Comparison of ENCODE assay signal across 8 cellular contexts in the genomic region with DNA sequence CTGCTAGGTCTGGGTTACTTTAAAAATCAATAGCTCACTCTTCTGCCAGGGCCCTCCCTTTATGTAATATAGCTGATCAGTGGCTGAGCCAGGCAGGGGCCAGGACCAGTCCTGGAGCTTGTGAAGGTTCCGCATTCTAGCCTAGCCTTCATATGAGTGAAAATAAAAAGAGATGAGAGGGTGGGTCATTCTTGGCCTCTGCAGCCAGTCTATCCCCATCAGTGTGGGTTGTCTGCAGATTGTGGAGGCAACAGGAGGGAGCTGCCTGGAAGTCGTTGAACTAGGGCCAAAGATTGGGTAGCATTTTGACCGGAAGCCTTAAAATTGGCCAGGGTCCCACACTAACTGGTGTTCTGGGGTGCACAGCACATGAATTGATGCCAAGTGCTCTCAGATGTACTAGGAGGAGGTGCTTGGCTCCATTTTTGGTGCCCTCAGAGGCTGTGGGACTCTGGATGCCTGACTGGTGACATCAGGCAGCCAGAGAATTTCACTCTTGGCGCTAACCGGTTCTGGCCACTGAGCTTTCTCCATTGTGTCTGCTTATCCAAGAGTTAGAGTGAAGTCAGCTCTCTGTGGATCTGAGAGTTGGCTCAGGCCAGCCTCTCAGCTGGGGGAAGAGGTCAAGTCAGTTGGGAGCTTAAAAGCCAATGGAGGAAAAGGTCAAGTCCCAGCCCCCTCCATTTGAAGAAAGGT.
DNase-seq lines count a peak whose midpoint lies in the region; ATAC-seq, FAIRE-seq and TF ChIP-seq lines count a peak whose summit lies in the region.
"Not testable (repeated sequence)": the region's sequence is repeated elsewhere in the genome, so short reads cannot be mapped to it uniquely, and the experiment has no call there.

No MANE protein-coding gene starts in this region.

- CTCF ChIA-PET in SK-N-SH (lab: Yijun Ruan, JAX) = not testable (repeated sequence)

- TF ChIP-seq POLR2A in thyroid gland (IDR thresholded peaks at IDR 0.05) = not testable (repeated sequence)

- POLR2A ChIA-PET in SK-N-SH (lab: Yijun Ruan, JAX) = not testable (repeated sequence)

- not testable (repeated sequence) for FAIRE-seq in pancreas (lab: Jason Lieb, UNC)

- H3K27ac ChIP-seq in ACC112 (ENCODE audit: low read depth, low read length) (peak overlapping the region; percentile 37; the same call in 1 of the 2 replicates), heart right ventricle (peak overlapping the region in 2 of 10 donors; percentile 29 to 51), thyroid gland (peak overlapping the region in 1 of 3 donors; percentile 63)
- not testable (repeated sequence) for H3K27ac ChIP-seq in SK-N-SH (ENCODE audit: low read depth in 2 of 2, low read length in 1 of 2); lung (ENCODE audit: low read depth in 1 of 2, low read length in 1 of 2); pancreas

- WGBS in SK-N-SH (ENCODE audit: low lambda C conversion rate) = no CpG with 5 or more reads among the region's 5 CpGs
- WGBS in heart right ventricle, 2 donors = 0% methylated on average over 1 to 2 of the region's 5 CpGs
- WGBS in lung, 2 donors = 41 to 71% methylated on average over 1 to 2 of the region's 5 CpGs
- WGBS in pancreas, 2 donors = 40 to 54% methylated on average over 1 to 2 of the region's 5 CpGs
- WGBS in thyroid gland, 2 donors = 10% methylated on average over 2 of the region's 5 CpGs; no CpG with 5 or more reads in 1 of the 2 donors

- H3K4me2 ChIP-seq in SK-N-SH = not testable (repeated sequence)

- not testable (repeated sequence) for H4K20me1 ChIP-seq in SK-N-SH (ENCODE audit: insufficient read depth)

- not testable (repeated sequence) for H3K4me3 ChIP-seq in ACC112 (ENCODE audit: low read depth, low read length); SK-N-SH (ENCODE audit: low read depth in 2 of 2, low read length in 1 of 2); heart right ventricle; lung; pancreas; thyroid gland (replicated peaks in 1 of 3)

- TF ChIP-seq CTCF in SK-N-SH (IDR thresholded peaks at IDR 0.05); heart right ventricle (IDR thresholded peaks at IDR 0.05); lung (IDR thresholded peaks at IDR 0.05; ENCODE audit: control extremely low read depth, extremely low read depth); pancreas (IDR thresholded peaks at IDR 0.05); thyroid gland (IDR thresholded peaks at IDR 0.05): not testable (repeated sequence)

- H3K9ac ChIP-seq in SK-N-SH = not testable (repeated sequence)

- DNase-seq in SK-N-SH, left colon: not testable (repeated sequence)
- peak in 1 of 2 donors; percentile 21 for DNase-seq in heart right ventricle
- DNase-seq in lung (ENCODE audit: low spot score) = peak; percentile 36
- peak in 2 of 6 donors; percentile 22 to 35 for DNase-seq in pancreas
- peak; percentile 67 to 78 for DNase-seq in thyroid gland

- peak; percentile 15 for ATAC-seq in esophagus mucosa
- ATAC-seq in heart right ventricle = peak; percentile 89 to 95 (median 92)
- ATAC-seq in left colon = peak; percentile 14
- ATAC-seq in lung (ENCODE audit: insufficient read depth, low FRiP score) = peak; percentile 75
- ATAC-seq in pancreas = peak; percentile 79 to 90 (median 86)

- not testable (repeated sequence) for TF ChIP-seq EP300 in SK-N-SH (IDR thresholded peaks at IDR 0.05; ENCODE audit: borderline replicate concordance in 1 of 2, low read depth in 1 of 2, low read length in 1 of 2)

- H3K4me1 ChIP-seq in ACC112 (ENCODE audit: control insufficient read depth, insufficient read depth, low read length, unreplicated experiment); SK-N-SH (ENCODE audit: control insufficient read depth in 1 of 2, insufficient read depth in 2 of 2, low read depth in 1 of 2, low read length in 1 of 2); heart right ventricle; lung (ENCODE audit: control insufficient read depth in 2 of 2, insufficient read depth in 2 of 2, low read length in 2 of 2); pancreas; thyroid gland: not testable (repeated sequence)

- H3K79me2 ChIP-seq in ACC112 (ENCODE audit: control insufficient read depth, insufficient read depth, low read length, unreplicated experiment); SK-N-SH (ENCODE audit: insufficient read depth): not testable (repeated sequence)

- H3K9me3 ChIP-seq in SK-N-SH; heart right ventricle; lung (ENCODE audit: control insufficient read depth in 2 of 2, insufficient read depth in 1 of 2, low read length in 1 of 2); pancreas; thyroid gland: not testable (repeated sequence)

- intact Hi-C loops in heart right ventricle (cut with DNase I); left colon (cut with DNase I, micrococcal nuclease); pancreas (cut with DNase I); thyroid gland (cut with DNase I): not testable (repeated sequence)

- not testable (repeated sequence) for H3K27me3 ChIP-seq in ACC112 (ENCODE audit: insufficient read depth, low read length); SK-N-SH (ENCODE audit: insufficient read depth); heart right ventricle; lung (ENCODE audit: control insufficient read depth, insufficient read depth); pancreas; thyroid gland

- not testable (repeated sequence) for H3K9me2 ChIP-seq in SK-N-SH

- not testable (repeated sequence) for H2AFZ ChIP-seq in ACC112 (ENCODE audit: low read length, unreplicated experiment); SK-N-SH (ENCODE audit: low read depth)

- H3K36me3 ChIP-seq in ACC112 (ENCODE audit: insufficient read depth, low read length); SK-N-SH (replicated peaks in 1 of 2; ENCODE audit: control insufficient read depth in 1 of 2, insufficient read depth in 2 of 2, low read length in 1 of 2); heart right ventricle; lung (ENCODE audit: control insufficient read depth in 2 of 2, insufficient read depth in 2 of 2, low read length in 2 of 2); pancreas; thyroid gland: not testable (repeated sequence)

- H3F3A ChIP-seq in SK-N-SH (replicated peaks; ENCODE audit: insufficient read depth) = not testable (repeated sequence)

- not testable (repeated sequence) for TF ChIP-seq RAD21 in SK-N-SH (IDR thresholded peaks at IDR 0.05; ENCODE audit: low read length)

TF ChIP-seq in SK-N-SH, 30 proteins besides CTCF, POLR2A, EP300 and RAD21:
- TF ChIP-seq TCF12 (IDR thresholded peaks at IDR 0.05) (peak; percentile 27; the same call in 1 of the 2 replicates), NFIC (IDR thresholded peaks at IDR 0.05; ENCODE audit: borderline replicate concordance) (peak; percentile 60)

Comparison
In these comparisons a context has a peak if more than half of its experiments do, and no peak if none do; other contexts are left out.
1. ATAC-seq: peak in every context shown above with its lines; median percentile 92 in heart right ventricle; 86 in pancreas; 75 in lung; 15 in esophagus mucosa; 14 in left colon.